ENCODE assay signal across 8 cellular contexts in genomic region chr5:95619518-95620029, GRCh38. TPM values are rescaled to one million over a fixed set of nuclear protein-coding genes. Genes with fewer than 3 reads are reported as not detected.
A peak's percentile ranks its signal among the peaks of the same experiment; 100 is the strongest.
DNase-seq lines count a peak whose midpoint lies in the region; ATAC-seq, FAIRE-seq and TF ChIP-seq lines count a peak whose summit lies in the region.

No MANE protein-coding gene starts in this region.

- no peaks in the 10 kb centered on the region for H3K36me3 Mint-ChIP-seq in activated B cell treated with CpG ODN at 0.5 μM for 24 hours (ENCODE audit: low read depth)

- no peaks in the 10 kb centered on the region for H3K36me3 ChIP-seq in left ventricle myocardium inferior

- H3K27me3 ChIP-seq in left ventricle myocardium inferior (ENCODE audit: low read depth) = peaks cover 8% of the 10 kb centered on the region

- POLR2A ChIA-PET in activated B cell treated with CpG ODN at 0.5 μM for 24 hours (lab: Charles Lee) = no interaction called here

- peak overlapping the region; percentile 62 for H3K27ac Mint-ChIP-seq in activated B cell treated with CpG ODN at 0.5 μM for 24 hours

- intact Hi-C loops in activated B cell treated with CpG ODN at 0.5 μM for 24 hours (cut with micrococcal nuclease) (loop anchor here (1.0 kb wide), 2 partner anchors 27 to 64 kb away; partner anchors contain the start of genes ARSK and RFESD), left ventricle myocardium inferior (cut with micrococcal nuclease) (no loop called here)

- no peak for TF ChIP-seq POLR2A in GM12891 (IDR thresholded peaks at IDR 0.05; ENCODE audit: low read depth, low read length)

- H3K4me3 ChIP-seq in left ventricle myocardium inferior = peak overlapping the region; percentile 76
- H3K4me3 ChIP-seq in skeletal muscle cell (ENCODE audit: low read depth, low read length) = peak overlapping the region; percentile 52

- no peak for DNase-seq in GM12891 (ENCODE audit: insufficient read length, low spot score)
- DNase-seq in activated B cell treated with CpG ODN at 0.5 μM for 24 hours = peak; percentile 18
- no peak for DNase-seq in left ventricle myocardium inferior
- no peak for DNase-seq in skeletal muscle cell (ENCODE audit: low read depth)
- DNase-seq in GM10266 (ENCODE audit: extremely low spot score) = no peak

- no peaks in the 10 kb centered on the region for H3K9me3 ChIP-seq in left ventricle myocardium inferior (replicated peaks)

- H3K4me1 ChIP-seq in left ventricle myocardium inferior = peaks cover 24% of the 10 kb centered on the region

- no peaks in the 10 kb centered on the region for H3K27me3 Mint-ChIP-seq in activated B cell treated with CpG ODN at 0.5 μM for 24 hours

- ATAC-seq in activated B cell treated with CpG ODN at 0.5 μM for 24 hours (ENCODE audit: low read depth) (no peak), HG03457 (IDR thresholded peaks at IDR 0.05; ENCODE audit: unreplicated experiment) (no peak), HG02571 (IDR thresholded peaks at IDR 0.05; ENCODE audit: unreplicated experiment) (no peak), HG02642 (IDR thresholded peaks at IDR 0.05; ENCODE audit: poor library complexity, unreplicated experiment) (no peak)

- CTCF ChIA-PET in activated B cell treated with CpG ODN at 0.5 μM for 24 hours (lab: Charles Lee) = no interaction called here

- peak overlapping the region; percentile 88 for H3K4me3 Mint-ChIP-seq in activated B cell treated with CpG ODN at 0.5 μM for 24 hours

- TF ChIP-seq CTCF in activated B cell treated with CpG ODN at 0.5 μM for 24 hours (IDR thresholded peaks at IDR 0.05) (no peak), left ventricle myocardium inferior (IDR thresholded peaks at IDR 0.05; ENCODE audit: borderline replicate concordance) (no peak), GM10266 (IDR thresholded peaks at IDR 0.05; ENCODE audit: control insufficient read depth, insufficient read depth, low read depth, missing control alignments) (no peak)

- H3K9me3 Mint-ChIP-seq in activated B cell treated with CpG ODN at 0.5 μM for 24 hours = no peaks in the 10 kb centered on the region

- H3K4me1 Mint-ChIP-seq in activated B cell treated with CpG ODN at 0.5 μM for 24 hours = peaks cover 28% of the 10 kb centered on the region

- no peak overlapping the region for H3K27ac ChIP-seq in left ventricle myocardium inferior (replicated peaks)

- no peak for FAIRE-seq in GM12891 (lab: Jason Lieb, UNC)

TF ChIP-seq in GM12891, 5 proteins besides CTCF, POLR2A, EP300 and RAD21:
- TF ChIP-seq POU2F2 (IDR thresholded peaks at IDR 0.05; ENCODE audit: low read depth, low read length) (no peak), SPI1 (IDR thresholded peaks at IDR 0.05; ENCODE audit: low read depth, low read length) (0 out of 2 replicates have a peak, but pooled peaks have one; percentile 15)

RNA-seq across cellular contexts. Expression of gene GPR150, which starts 0.3 kb away (rescaled TPM):
- polyA plus RNA-seq in GM12891 (2012; ENCODE audit: low read depth, missing spikeins) = 0.42 TPM
- total RNA-seq in activated B cell treated with CpG ODN at 0.5 μM for 24 hours = 0.60 and 1.1 TPM in 2 replicates
- 0.14 TPM for total RNA-seq in left ventricle myocardium inferior

RNA-seq across cellular contexts. Expression of gene RFESD, which starts 27.0 kb away (rescaled TPM):
- 4.0 TPM for polyA plus RNA-seq in GM12891 (2012; ENCODE audit: low read depth, missing spikeins)
- total RNA-seq in activated B cell treated with CpG ODN at 0.5 μM for 24 hours (1.8 and 2.4 TPM in 2 replicates), left ventricle myocardium inferior (2.8 TPM)
